2 cellular contexts compared by ENCODE assay signal in genomic region chr16:85579883-85580607, GRCh38.
TF ChIP-seq lines count a peak whose summit lies in the region.

No MANE protein-coding gene starts in this region.

TF ChIP-seq in WTC11, 78 proteins besides CTCF, POLR2A, EP300 and RAD21 (continues in another document):
- TF ChIP-seq ZNF232 (CRISPR knock-in tag; IDR thresholded peaks at IDR 0.05) = no peak
- no peak for TF ChIP-seq ZBTB21 (CRISPR knock-in tag; IDR thresholded peaks at IDR 0.05; ENCODE audit: borderline replicate concordance)
- TF ChIP-seq ZNF532 (CRISPR knock-in tag; IDR thresholded peaks at IDR 0.05; ENCODE audit: borderline replicate concordance) = no peak
- TF ChIP-seq IRF2 (CRISPR knock-in tag; IDR thresholded peaks at IDR 0.05; ENCODE audit: borderline replicate concordance, low read depth) = no peak
- TF ChIP-seq ZNF219 (CRISPR knock-in tag; IDR thresholded peaks at IDR 0.05; ENCODE audit: borderline replicate concordance) = no peak
- no peak for TF ChIP-seq STAT6 (CRISPR knock-in tag; conservative IDR thresholded peaks at IDR 0.05; ENCODE audit: low read depth)
- TF ChIP-seq ZNF263 (CRISPR knock-in tag; IDR thresholded peaks at IDR 0.05; ENCODE audit: low read depth) = no peak
- no peak for TF ChIP-seq HMGXB4 (CRISPR knock-in tag; IDR thresholded peaks at IDR 0.05)
- TF ChIP-seq NFYB (CRISPR knock-in tag; conservative IDR thresholded peaks at IDR 0.05; ENCODE audit: low read depth) = no peak
- no peak for TF ChIP-seq PRRX2 (CRISPR knock-in tag; IDR thresholded peaks at IDR 0.05)
- TF ChIP-seq ZNF512 (CRISPR knock-in tag; IDR thresholded peaks at IDR 0.05; ENCODE audit: borderline replicate concordance) = no peak
- no peak for TF ChIP-seq ATF6 (CRISPR knock-in tag; IDR thresholded peaks at IDR 0.05)
- no peak for TF ChIP-seq TCF7 (CRISPR knock-in tag; IDR thresholded peaks at IDR 0.05; ENCODE audit: low read depth)

TF ChIP-seq in HEK293T, 16 proteins besides CTCF, POLR2A, EP300 and RAD21:
- TF ChIP-seq LEF1 (IDR thresholded peaks at IDR 0.05; ENCODE audit: borderline replicate concordance) (no peak), ARNT (IDR thresholded peaks at IDR 0.05) (no peak), TARDBP (IDR thresholded peaks at IDR 0.05) (no peak), FOXK2 (IDR thresholded peaks at IDR 0.05) (no peak), CTBP1 (IDR thresholded peaks at IDR 0.05; ENCODE audit: borderline replicate concordance) (no peak), NFRKB (IDR thresholded peaks at IDR 0.05) (no peak), HDGF (IDR thresholded peaks at IDR 0.05; ENCODE audit: borderline replicate concordance) (no peak), BHLHE40 (IDR thresholded peaks at IDR 0.05; ENCODE audit: borderline replicate concordance) (no peak), SP1 (IDR thresholded peaks at IDR 0.05) (no peak)
